8 cellular contexts compared by ENCODE assay signal in the genomic region with DNA sequence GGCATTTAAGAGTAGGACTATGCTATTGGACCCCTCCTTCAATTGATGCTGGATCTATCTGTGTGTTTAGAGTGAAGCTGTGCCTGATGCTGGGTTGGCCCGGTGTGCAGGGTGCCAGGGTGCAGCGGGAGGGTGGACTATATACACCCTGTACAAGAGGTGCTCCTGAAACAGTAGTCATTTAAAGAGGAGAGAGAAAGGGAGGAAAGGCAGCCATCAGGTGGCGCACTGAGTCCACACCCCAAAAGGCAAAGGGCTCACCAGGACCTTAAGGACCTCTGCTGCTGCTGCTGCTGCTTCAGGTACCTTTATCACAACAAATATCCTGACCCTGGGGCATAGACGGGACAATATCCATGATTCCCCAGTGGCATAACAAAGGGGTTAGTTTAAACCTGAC. TPM values are rescaled to one million over a fixed set of nuclear protein-coding genes. Genes with fewer than 3 reads are reported as not detected.
DNase-seq lines count a peak whose midpoint lies in the region; ATAC-seq and TF ChIP-seq lines count a peak whose summit lies in the region.

No MANE protein-coding gene starts in this region.

- DNase-seq in HT-29 (ENCODE audit: low spot score) (peak; percentile 34), erythroblast (lab: John Stamatoyannopoulos, UW) (peak; percentile 3 to 16), esophagus squamous epithelium (lab: John Stamatoyannopoulos, UW) (no peak), NCI-H2081 treated with DMSO at 0.1 percent for 48 hours (lab: John Stamatoyannopoulos, UW) (no peak)
- peak; percentile 51 to 57 for DNase-seq in activated CD4-positive, alpha-beta T cell treated with anti-CD3 and anti-CD28 coated beads for 4 hours
- peak; percentile 24 to 51 (median 48) for DNase-seq in stimulated activated CD4-positive, alpha-beta T cell treated with anti-CD3 and anti-CD28 coated beads, TNF-alpha, amount 100 ng/mL, for 4 hours (ENCODE audit: low read depth in 3 of 3)

- no peak overlapping the region for H3K27ac ChIP-seq in esophagus squamous epithelium

- H3K4me3 ChIP-seq in esophagus squamous epithelium = no peak overlapping the region

- H3K27me3 ChIP-seq in esophagus squamous epithelium = no peaks in the 10 kb centered on the region

- peaks cover 0 to 4% (median 0%) of the 10 kb centered on the region in 3 donors for H3K36me3 ChIP-seq in esophagus squamous epithelium

- peak in 3 of 6 experiments; percentile 5 to 35 (median 6) for TF ChIP-seq CTCF in esophagus squamous epithelium (IDR thresholded peaks at IDR 0.05)

- intact Hi-C loops in esophagus squamous epithelium (cut with DNase I) = no loop called here

- peaks cover 0 to 48% (median 23%) of the 10 kb centered on the region in 3 donors for H3K9me3 ChIP-seq in esophagus squamous epithelium

- TF ChIP-seq POLR2A in erythroblast (IDR thresholded peaks at IDR 0.05; ENCODE audit: low read length) = no peak
- no peak for TF ChIP-seq POLR2A in esophagus squamous epithelium (IDR thresholded peaks at IDR 0.05)
- TF ChIP-seq POLR2A in GM18505 (IDR thresholded peaks at IDR 0.05; ENCODE audit: borderline replicate concordance, extremely low read depth, insufficient read depth, insufficient read length) = no peak

- no peaks in the 10 kb centered on the region for H3K4me1 ChIP-seq in esophagus squamous epithelium

- no peak for ATAC-seq in GM18858 (IDR thresholded peaks at IDR 0.05; ENCODE audit: unreplicated experiment)
- ATAC-seq in GM18505 (IDR thresholded peaks at IDR 0.05; ENCODE audit: unreplicated experiment) = no peak

- 17 to 51% methylated on average over 2 to 3 of the region's 4 CpGs for WGBS in esophagus squamous epithelium, 2 donors

RNA-seq across cellular contexts. Expression of a gene that starts 39.4 kb away (rescaled TPM):
- total RNA-seq in HT-29 (2014; rRNA removed; shearing (Covaris generic)) = 0.39 and 0.61 TPM in 2 replicates
- total RNA-seq in esophagus squamous epithelium = 10 to 100 TPM in 1 of 4 donors, 1 to 10 TPM in 3; 1.6 to 10.9 (median 5.0) TPM

RNA-seq across cellular contexts. Expression of a gene that starts 45.7 kb away (rescaled TPM):
- not detected in 2 replicates for total RNA-seq in HT-29 (2014; rRNA removed; shearing (Covaris generic))
- total RNA-seq in esophagus squamous epithelium = 1 to 10 TPM; 2.0 to 6.7 (median 5.0) TPM

Comparison
In these comparisons a context has a peak if more than half of its experiments do, and no peak if none do; other contexts are left out.
1. DNase-seq: peak in HT-29 (single experiment), activated CD4-positive, alpha-beta T cell treated with anti-CD3 and anti-CD28 coated beads for 4 hours (2 of 2), erythroblast (2 of 2) and stimulated activated CD4-positive, alpha-beta T cell treated with anti-CD3 and anti-CD28 coated beads, TNF-alpha, amount 100 ng/mL, for 4 hours (3 of 3); none in esophagus squamous epithelium (single experiment) and NCI-H2081 treated with DMSO at 0.1 percent for 48 hours (single experiment).